ENCODE assay signal across 1 cellular context in genomic region chr17:41178341-41178740, GRCh38.
TF ChIP-seq lines count a peak whose summit lies in the region.

No MANE protein-coding gene starts in this region.

TF ChIP-seq in IMR-90, 13 proteins besides CTCF, POLR2A, EP300 and RAD21:
- no peak for TF ChIP-seq ELK1 (IDR thresholded peaks at IDR 0.05; ENCODE audit: borderline replicate concordance, low read depth, low read length)
- TF ChIP-seq USF2 (IDR thresholded peaks at IDR 0.05; ENCODE audit: low read depth, low read length) = peak; percentile 42
- no peak for TF ChIP-seq CEBPB (IDR thresholded peaks at IDR 0.05; ENCODE audit: low read depth, low read length)
